ENCODE assay signal across 15 cellular contexts in genomic region chr10:14358886-14359573, GRCh38. TPM values are rescaled to one million over a fixed set of nuclear protein-coding genes. Genes with fewer than 3 reads are reported as not detected.
DNase-seq lines count a peak whose midpoint lies in the region; ATAC-seq and TF ChIP-seq lines count a peak whose summit lies in the region.
"Had no signal": no experiment of that assay in that cellular context is flagged by ENCODE, and none has a peak within 500 bp of the region (broad histone marks: within the 10 kb centered on the region; RNA-seq: fewer than 3 reads in every experiment).

No MANE protein-coding gene starts in this region.

- H3K79me2 ChIP-seq in Karpas-422 (ENCODE audit: low read length) (no peaks in the 10 kb centered on the region), H9 (ENCODE audit: insufficient read depth, low read length) (no peaks in the 10 kb centered on the region)

- intact Hi-C loops in mucosa of descending colon (cut with DNase I, micrococcal nuclease): no loop called here
- intact Hi-C loops in naive thymus-derived CD4-positive, alpha-beta T cell (cut with micrococcal nuclease): no loop called here

- H2BK15ac ChIP-seq in H9 (ENCODE audit: low read depth, low read length): no peak overlapping the region

- no peak for TF ChIP-seq CTCF in mucosa of descending colon (IDR thresholded peaks at IDR 0.05)
- no peak for TF ChIP-seq CTCF in H9 (conservative IDR thresholded peaks at IDR 0.05)

- no peaks in the 10 kb centered on the region for H3K79me1 ChIP-seq in H9 (ENCODE audit: insufficient read depth, low read depth, low read length, poor library complexity, severe bottlenecking)

- no peaks in the 10 kb centered on the region for H3K9me2 ChIP-seq in Karpas-422 (replicated peaks; ENCODE audit: insufficient read depth, low read length)

- no peaks in the 10 kb centered on the region for H3K36me3 Mint-ChIP-seq in H9 (ENCODE audit: insufficient read depth in 1 of 3, low read depth in 3 of 3)
- peaks cover 0 to 3% (median 0%) of the 10 kb centered on the region in 5 donors for H3K36me3 Mint-ChIP-seq in naive thymus-derived CD4-positive, alpha-beta T cell

- no peak overlapping the region for H4K91ac ChIP-seq in H9 (ENCODE audit: insufficient read length, low read depth, low read length)

- H3K4ac ChIP-seq in H9 (ENCODE audit: low read depth, low read length): no peak overlapping the region

- no peak overlapping the region for H3K14ac ChIP-seq in H9 (ENCODE audit: insufficient read depth, low read length)

- no peak overlapping the region for H3K4me3 ChIP-seq in Karpas-422 (ENCODE audit: low read length)
- H3K4me3 ChIP-seq in mucosa of descending colon: no peak overlapping the region
- H3K4me3 ChIP-seq in naive thymus-derived CD4-positive, alpha-beta T cell (ENCODE audit: low read length): no peak overlapping the region
- H3K4me3 ChIP-seq: GM23338, SJSA1, uterus had no signal

- H3K27me3 Mint-ChIP-seq in H9 (ENCODE audit: low read depth): no peaks in the 10 kb centered on the region; the same call in 1 of the 2 replicates
- H3K27me3 Mint-ChIP-seq in naive thymus-derived CD4-positive, alpha-beta T cell: peaks cover 0 to 12% (median 4%) of the 10 kb centered on the region in 5 donors

- H2BK12ac ChIP-seq in H9 (ENCODE audit: insufficient read length, low read depth, low read length): no peak overlapping the region

- POLR2A ChIA-PET in naive thymus-derived CD4-positive, alpha-beta T cell (lab: Charles Lee): no interaction called here

- H3K9ac ChIP-seq in Karpas-422 (ENCODE audit: low read length): no peak overlapping the region
- no peak overlapping the region for H3K9ac ChIP-seq in H9 (ENCODE audit: extremely low read depth, insufficient read length, low read length)

- H2BK5ac ChIP-seq in H9 (ENCODE audit: insufficient read length, low read length): no peak overlapping the region

- CTCF ChIA-PET in naive thymus-derived CD4-positive, alpha-beta T cell (lab: Charles Lee): interaction anchor here (0.7 kb wide), 1 partner anchor 1004 kb away, joined by 4 read pairs; no protein-coding TSS in a partner anchor

- H3K56ac ChIP-seq in H9 (ENCODE audit: insufficient read length, low read depth, low read length): no peak overlapping the region

- no peak overlapping the region for H4K5ac ChIP-seq in H9 (ENCODE audit: insufficient read length, low read depth, low read length)

- H3K23me2 ChIP-seq in H9 (ENCODE audit: insufficient read length, low read depth, low read length, poor library complexity, severe bottlenecking): no peaks in the 10 kb centered on the region

- no peaks in the 10 kb centered on the region for H3K9me3 Mint-ChIP-seq in H9
- peaks cover 0 to 3% (median 0%) of the 10 kb centered on the region in 11 donors for H3K9me3 Mint-ChIP-seq in naive thymus-derived CD4-positive, alpha-beta T cell
- H3K9me3 Mint-ChIP-seq: GM23338; stimulated activated naive CD8-positive, alpha-beta T cell treated with anti-CD3 and anti-CD28 coated beads, Interleukin-15, Interleukin-2, amounts not matched to agents 100 ng/mL and 50 ng/mL, for 24 hours had no signal

- WGBS in H9 (ENCODE audit: extremely low coverage, insufficient read length, low lambda C conversion rate): no CpG with 5 or more reads among the region's 9 CpGs

- no peak overlapping the region for H2BK20ac ChIP-seq in H9 (ENCODE audit: low read depth, low read length, poor library complexity, severe bottlenecking)

- H4K8ac ChIP-seq in H9 (replicated peaks; ENCODE audit: insufficient read length, low read depth, low read length): no peak overlapping the region

- DNase-seq in Karpas-422 (peak; percentile 21), NCI-H524 (lab: John Stamatoyannopoulos, UW) (peak; percentile 16 to 71), SW480 (ENCODE audit: low spot score) (peak; percentile 60), mucosa of descending colon (peak in 1 of 3 donors; percentile 9), H9 (no peak), cerebellum (ENCODE audit: low spot score) (no peak), HuH-7 (ENCODE audit: low spot score) (no peak)
- no peak for DNase-seq in naive thymus-derived CD4-positive, alpha-beta T cell
- DNase-seq: activated CD4-positive, alpha-beta T cell treated with anti-CD3 and anti-CD28 coated beads, Interleukin-2, amount 50 U/mL, for 4 hours; BE2C; glutamatergic neuron; uterus had no signal

- peak; percentile 64 for ATAC-seq in mucosa of descending colon
- ATAC-seq in naive thymus-derived CD4-positive, alpha-beta T cell: no peak
- ATAC-seq: GM23338 had no signal

- H2BK120ac ChIP-seq in H9 (ENCODE audit: low read depth, low read length, poor library complexity, severe bottlenecking): no peak overlapping the region

- no peak overlapping the region for H3T11ph ChIP-seq in H9 (ENCODE audit: low read length)

- no peak overlapping the region for H3K18ac ChIP-seq in H9 (ENCODE audit: insufficient read length, low read depth, low read length)

- no peak overlapping the region for H3K23ac ChIP-seq in H9 (ENCODE audit: insufficient read length, low read depth, low read length)

- no peak overlapping the region for H3K27ac Mint-ChIP-seq in H9
- no peak overlapping the region for H3K27ac Mint-ChIP-seq in naive thymus-derived CD4-positive, alpha-beta T cell
- H3K27ac Mint-ChIP-seq: GM23338; stimulated activated naive CD8-positive, alpha-beta T cell treated with anti-CD3 and anti-CD28 coated beads, Interleukin-15, Interleukin-2, amounts not matched to agents 100 ng/mL and 50 ng/mL, for 24 hours had no signal

- no peak overlapping the region for H3K4me3 Mint-ChIP-seq in H9
- H3K4me3 Mint-ChIP-seq in naive thymus-derived CD4-positive, alpha-beta T cell: no peak overlapping the region
- H3K4me3 Mint-ChIP-seq: GM23338; stimulated activated naive CD8-positive, alpha-beta T cell treated with anti-CD3 and anti-CD28 coated beads, Interleukin-15, Interleukin-2, amounts not matched to agents 100 ng/mL and 50 ng/mL, for 24 hours had no signal

- H4K20me1 ChIP-seq in Karpas-422 (ENCODE audit: insufficient read depth, low read depth, low read length) (no peaks in the 10 kb centered on the region), H9 (ENCODE audit: control insufficient read depth, insufficient read depth, insufficient read length) (no peaks in the 10 kb centered on the region)

- H3K36me3 ChIP-seq in Karpas-422 (ENCODE audit: insufficient read depth, low read length) (no peaks in the 10 kb centered on the region), mucosa of descending colon (ENCODE audit: low read depth) (no peaks in the 10 kb centered on the region)
- no peaks in the 10 kb centered on the region for H3K36me3 ChIP-seq in naive thymus-derived CD4-positive, alpha-beta T cell (ENCODE audit: control insufficient read depth in 2 of 3, insufficient read depth in 3 of 3, low read length in 3 of 3)
- H3K36me3 ChIP-seq: BE2C, SJSA1, uterus had no signal

- H2AFZ ChIP-seq in Karpas-422 (ENCODE audit: low read length) (no peak overlapping the region), H9 (ENCODE audit: low read length) (no peak overlapping the region)
- H2AFZ ChIP-seq: GM23338 had no signal

- no peak overlapping the region for H3K4me2 ChIP-seq in Karpas-422 (ENCODE audit: low read depth, low read length, poor library complexity, severe bottlenecking)
- no peak overlapping the region for H3K4me2 ChIP-seq in H9 (ENCODE audit: insufficient read depth, insufficient read length, low read length)
- H3K4me2 ChIP-seq: GM23338 had no signal

- H2AK5ac ChIP-seq in H9 (ENCODE audit: insufficient read length, low read length): no peak overlapping the region

- peaks cover 8 to 9% of the 10 kb centered on the region in 2 experiments for H3K4me1 Mint-ChIP-seq in H9
- H3K4me1 Mint-ChIP-seq in naive thymus-derived CD4-positive, alpha-beta T cell: no peaks in the 10 kb centered on the region
- H3K4me1 Mint-ChIP-seq: GM23338 had no signal

- no peaks in the 10 kb centered on the region for H3K9me3 ChIP-seq in Karpas-422 (ENCODE audit: low read length)
- no peaks in the 10 kb centered on the region for H3K9me3 ChIP-seq in mucosa of descending colon
- no peaks in the 10 kb centered on the region for H3K9me3 ChIP-seq in H9 (ENCODE audit: control insufficient read depth, low read depth, low read length)
- H3K9me3 ChIP-seq in naive thymus-derived CD4-positive, alpha-beta T cell (ENCODE audit: control insufficient read depth in 2 of 3, low read length in 3 of 3): no peaks in the 10 kb centered on the region
- H3K9me3 ChIP-seq: BE2C, SJSA1, uterus had no signal

- H3K4me1 ChIP-seq in Karpas-422 (ENCODE audit: low read length) (no peaks in the 10 kb centered on the region), mucosa of descending colon (ENCODE audit: low read depth) (no peaks in the 10 kb centered on the region), H9 (ENCODE audit: insufficient read depth, low read length) (no peaks in the 10 kb centered on the region)
- H3K4me1 ChIP-seq in naive thymus-derived CD4-positive, alpha-beta T cell (ENCODE audit: control insufficient read depth in 2 of 2, insufficient read depth in 2 of 2, low read length in 2 of 2): no peaks in the 10 kb centered on the region
- H3K4me1 ChIP-seq: BE2C, SJSA1, uterus had no signal

- H3K27ac ChIP-seq in Karpas-422 (ENCODE audit: low read length) (no peak overlapping the region), H9 (ENCODE audit: insufficient read length, low read depth, low read length) (no peak overlapping the region)
- no peak overlapping the region for H3K27ac ChIP-seq in naive thymus-derived CD4-positive, alpha-beta T cell (ENCODE audit: low read depth, low read length)
- H3K27ac ChIP-seq: SJSA1, uterus had no signal

- H3K27me3 ChIP-seq in Karpas-422 (ENCODE audit: low read length) (no peaks in the 10 kb centered on the region), H9 (ENCODE audit: insufficient read depth, low read length) (no peaks in the 10 kb centered on the region)
- H3K27me3 ChIP-seq in naive thymus-derived CD4-positive, alpha-beta T cell (ENCODE audit: control insufficient read depth in 2 of 2, insufficient read depth in 2 of 2, low read length in 2 of 2): no peaks in the 10 kb centered on the region
- H3K27me3 ChIP-seq: BE2C, SJSA1, uterus had no signal

RNA-seq across cellular contexts. Expression of gene FRMD4A, which starts 28.3 kb away (rescaled TPM):
- total RNA-seq in Karpas-422 (2014; rRNA removed; shearing (Covaris generic); ENCODE audit: low replicate concordance): not detected in 2 replicates
- total RNA-seq in mucosa of descending colon (10 to 100 TPM in 2 of 3 donors, 1 to 10 TPM in 1; 9.8 to 40.6 (median 17.2) TPM), H9 (2021) (19.6 and 21.3 TPM in 2 replicates), cerebellum (169 TPM)
- total RNA-seq in naive thymus-derived CD4-positive, alpha-beta T cell: 1 to 10 TPM in 2 of 5 experiments, under 1 TPM in 3; 0.10 to 3.1 (median 0.98) TPM
- under 1 TPM; 0.32 to 0.62 TPM for polyA plus RNA-seq in naive thymus-derived CD4-positive, alpha-beta T cell

Comparison
In these comparisons a context has a peak if more than half of its experiments do, and no peak if none do; other contexts are left out.
1. DNase-seq: peak in Karpas-422 (single experiment), NCI-H524 (2 of 2) and SW480 (single experiment); none in H9 (single experiment), cerebellum (single experiment), HuH-7 (single experiment) and naive thymus-derived CD4-positive, alpha-beta T cell (0 of 9).